19 cellular contexts compared by ENCODE assay signal in the genomic region with DNA sequence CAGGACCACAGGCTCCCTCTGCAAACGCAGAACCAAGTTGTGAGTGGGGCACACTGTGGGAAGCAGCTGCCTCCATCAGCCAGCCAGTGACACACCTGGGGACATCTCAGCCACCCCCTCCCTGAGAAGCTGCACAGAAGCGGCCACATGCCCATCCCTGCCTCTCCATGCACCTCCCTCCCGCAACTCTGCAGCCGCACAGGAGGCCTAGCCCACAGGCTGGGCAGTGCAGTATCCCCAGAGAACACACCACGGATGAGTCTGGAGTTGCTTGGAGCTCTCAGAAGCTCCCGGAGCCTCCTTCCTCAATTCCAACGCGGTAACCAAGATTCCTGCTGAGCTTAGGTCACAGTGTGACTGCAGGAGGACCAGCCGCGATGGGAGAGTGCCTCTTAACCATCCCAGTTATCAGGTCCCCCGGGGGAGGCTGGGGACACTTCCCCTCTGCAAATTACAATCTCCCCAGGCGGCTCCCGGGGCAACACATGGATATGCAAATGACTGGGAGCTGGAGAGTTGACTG. TPM values are rescaled to one million over a fixed set of nuclear protein-coding genes. Genes with fewer than 3 reads are reported as not detected.
DNase-seq lines count a peak whose midpoint lies in the region; ATAC-seq, FAIRE-seq and TF ChIP-seq lines count a peak whose summit lies in the region.
"Had no signal": no experiment of that assay in that cellular context is flagged by ENCODE, and none has a peak within 500 bp of the region (broad histone marks: within the 10 kb centered on the region; RNA-seq: fewer than 3 reads in every experiment).

No MANE protein-coding gene starts in this region.

- TF ChIP-seq CTCF in D721Med (IDR thresholded peaks at IDR 0.05; ENCODE audit: insufficient read depth, missing control alignments), result no peak
- no peak for TF ChIP-seq CTCF in GM23338 (conservative IDR thresholded peaks at IDR 0.05; ENCODE audit: low read depth in 2 of 2)
- no peak for TF ChIP-seq CTCF in nephron progenitor cell (IDR thresholded peaks at IDR 0.05)

- H3K27me3 Mint-ChIP-seq in GM23338 (ENCODE audit: insufficient read depth, low read depth, poor library complexity) (peaks cover 89% of the 10 kb centered on the region), nephron progenitor cell (ENCODE audit: low read depth, poor library complexity) (peaks cover 93% of the 10 kb centered on the region)
- H3K27me3 Mint-ChIP-seq in stimulated activated naive CD8-positive, alpha-beta T cell treated with anti-CD3 and anti-CD28 coated beads, Interleukin-15, amount 100 ng/mL, for 72 hours, result peaks cover 92% of the 10 kb centered on the region

- H3K27ac Mint-ChIP-seq in GM23338 (no peak overlapping the region), nephron progenitor cell (no peak overlapping the region)
- H3K27ac Mint-ChIP-seq in stimulated activated naive CD8-positive, alpha-beta T cell treated with anti-CD3 and anti-CD28 coated beads, Interleukin-15, amount 100 ng/mL, for 72 hours, result no peak overlapping the region
- H3K27ac Mint-ChIP-seq: activated naive CD8-positive, alpha-beta T cell treated with anti-CD3 and anti-CD28 coated beads for 36 hours had no signal

- H3K9me2 ChIP-seq in GM23338 (ENCODE audit: insufficient read depth), result no peaks in the 10 kb centered on the region

- H3K9me3 Mint-ChIP-seq in GM23338 (no peaks in the 10 kb centered on the region), nephron progenitor cell (no peaks in the 10 kb centered on the region)
- H3K9me3 Mint-ChIP-seq in stimulated activated naive CD8-positive, alpha-beta T cell treated with anti-CD3 and anti-CD28 coated beads, Interleukin-15, amount 100 ng/mL, for 72 hours, result no peaks in the 10 kb centered on the region
- H3K9me3 Mint-ChIP-seq: activated naive CD8-positive, alpha-beta T cell treated with anti-CD3 and anti-CD28 coated beads for 36 hours had no signal

- H3K27ac ChIP-seq in GM23338 (ENCODE audit: low read depth), result no peak overlapping the region
- H3K27ac ChIP-seq: C4-2B, parathyroid adenoma, SK-N-MC, VCaP had no signal

- DNase-seq in D721Med (ENCODE audit: insufficient read length, low spot score), result peak; percentile 24
- DNase-seq in GM23338 (ENCODE audit: low spot score), result peak; percentile 31
- peak; percentile 50 for DNase-seq in activated CD8-positive, alpha-beta memory T cell treated with anti-CD3 and anti-CD28 coated beads, Interleukin-2, amount 50 U/mL, for 48 hours
- DNase-seq in nephron progenitor cell, result no peak
- DNase-seq in stimulated activated naive CD8-positive, alpha-beta T cell treated with anti-CD3 and anti-CD28 coated beads, Interleukin-15, amount 100 ng/mL, for 72 hours, result no peak
- DNase-seq in NCI-H2029 treated with DMSO at 0.1 percent for 48 hours (lab: John Stamatoyannopoulos, UW), result no peak
- DNase-seq: activated naive CD8-positive, alpha-beta T cell treated with anti-CD3 and anti-CD28 coated beads for 36 hours; foreskin melanocyte; NCI-H1105 treated with DMSO at 0.1 percent for 48 hours had no signal

- no peaks in the 10 kb centered on the region; the same call in 1 of the 2 replicates for H4K20me1 ChIP-seq in GM23338 (replicated peaks; ENCODE audit: insufficient read depth)

- H3K27me3 ChIP-seq in GM23338 (ENCODE audit: insufficient read depth), result peaks cover 98% of the 10 kb centered on the region

- peaks cover 27% of the 10 kb centered on the region for H3K4me1 ChIP-seq in GM23338 (ENCODE audit: insufficient read depth)
- H3K4me1 ChIP-seq: parathyroid adenoma had no signal

- H3F3A ChIP-seq in GM23338 (replicated peaks; ENCODE audit: low read depth), result 0 out of 2 replicates have a peak, but pooled peaks cover 4% of the 10 kb centered on the region

- H3K36me3 ChIP-seq in GM23338 (ENCODE audit: insufficient read depth), result no peaks in the 10 kb centered on the region

- H2AFZ ChIP-seq in GM23338, result no peak overlapping the region
- H2AFZ ChIP-seq: parathyroid adenoma had no signal

- no peaks in the 10 kb centered on the region for H3K79me2 ChIP-seq in GM23338 (replicated peaks; ENCODE audit: insufficient read depth)
- H3K79me2 ChIP-seq: parathyroid adenoma had no signal

- H3K4me1 Mint-ChIP-seq in GM23338 (peaks cover 33% of the 10 kb centered on the region), nephron progenitor cell (peaks cover 18% of the 10 kb centered on the region)
- peaks cover 45% of the 10 kb centered on the region for H3K4me1 Mint-ChIP-seq in stimulated activated naive CD8-positive, alpha-beta T cell treated with anti-CD3 and anti-CD28 coated beads, Interleukin-15, amount 100 ng/mL, for 72 hours

- H3K36me3 Mint-ChIP-seq in GM23338 (ENCODE audit: low read depth), result no peaks in the 10 kb centered on the region
- no peaks in the 10 kb centered on the region for H3K36me3 Mint-ChIP-seq in nephron progenitor cell (ENCODE audit: low read depth)
- H3K36me3 Mint-ChIP-seq: activated naive CD8-positive, alpha-beta T cell treated with anti-CD3 and anti-CD28 coated beads for 36 hours had no signal

- peak overlapping the region; percentile 57 for H3K4me3 ChIP-seq in GM23338
- H3K4me3 ChIP-seq: SK-N-MC had no signal

- ATAC-seq in GM23338 (no peak), GM18517 (IDR thresholded peaks at IDR 0.05; ENCODE audit: unreplicated experiment) (no peak)
- no peak for ATAC-seq in stimulated activated naive CD8-positive, alpha-beta T cell treated with anti-CD3 and anti-CD28 coated beads, Interleukin-15, amount 100 ng/mL, for 72 hours

- FAIRE-seq in D721Med (lab: Jason Lieb, UNC), result no peak
- FAIRE-seq: bronchial epithelial cell, endometrium, GM19239 had no signal

- H3K4me3 Mint-ChIP-seq in GM23338, result peak overlapping the region; percentile 58
- peak overlapping the region; percentile 37 for H3K4me3 Mint-ChIP-seq in nephron progenitor cell
- H3K4me3 Mint-ChIP-seq in stimulated activated naive CD8-positive, alpha-beta T cell treated with anti-CD3 and anti-CD28 coated beads, Interleukin-15, amount 100 ng/mL, for 72 hours, result peak overlapping the region in 1 of 2 donors; percentile 17

- peak overlapping the region; percentile 75 for H3K4me2 ChIP-seq in GM23338

TF ChIP-seq in GM23338, 12 proteins besides CTCF, POLR2A, EP300 and RAD21 (continues in another document):
- no peak for TF ChIP-seq NANOG (IDR thresholded peaks at IDR 0.05; ENCODE audit: borderline replicate concordance)
- peak; percentile 26 for TF ChIP-seq EZH2 (IDR thresholded peaks at IDR 0.05; ENCODE audit: low read depth, unreplicated experiment)
- TF ChIP-seq EZH2phosphoT487 (IDR thresholded peaks at IDR 0.05; ENCODE audit: unreplicated experiment), result no peak

RNA-seq across cellular contexts. Expression of a gene that starts 1.2 kb away (rescaled TPM):
- 0.07 and 0.12 TPM in 2 replicates for total RNA-seq in GM23338 (2014; rRNA removed; shearing (Covaris generic))
- 0.40 and 0.65 TPM in 2 replicates for polyA plus RNA-seq in GM23338 (2016; fragmentation: Nextera tagmentation; extraction: Ambion mirVana)
- total RNA-seq: activated naive CD8-positive, alpha-beta T cell treated with anti-CD3 and anti-CD28 coated beads for 36 hours; bronchial epithelial cell; G401; mononuclear cell had no signal

RNA-seq across cellular contexts. Expression of a gene that starts 57.8 kb away (rescaled TPM):
- total RNA-seq in GM23338 (2014; rRNA removed; shearing (Covaris generic)), result 1.8 and 2.0 TPM in 2 replicates
- 0.06 and 0.07 TPM in 2 replicates for polyA plus RNA-seq in GM23338 (2016; fragmentation: Nextera tagmentation; extraction: Ambion mirVana)
- total RNA-seq: activated naive CD8-positive, alpha-beta T cell treated with anti-CD3 and anti-CD28 coated beads for 36 hours had no signal

Comparison
In these comparisons a context has a peak if more than half of its experiments do, and no peak if none do; other contexts are left out.
1. DNase-seq: peak in D721Med (single experiment), GM23338 (single experiment) and activated CD8-positive, alpha-beta memory T cell treated with anti-CD3 and anti-CD28 coated beads, Interleukin-2, amount 50 U/mL, for 48 hours (single experiment); none in nephron progenitor cell (single experiment), stimulated activated naive CD8-positive, alpha-beta T cell treated with anti-CD3 and anti-CD28 coated beads, Interleukin-15, amount 100 ng/mL, for 72 hours (0 of 2) and NCI-H2029 treated with DMSO at 0.1 percent for 48 hours (single experiment).